In the genomic region with DNA sequence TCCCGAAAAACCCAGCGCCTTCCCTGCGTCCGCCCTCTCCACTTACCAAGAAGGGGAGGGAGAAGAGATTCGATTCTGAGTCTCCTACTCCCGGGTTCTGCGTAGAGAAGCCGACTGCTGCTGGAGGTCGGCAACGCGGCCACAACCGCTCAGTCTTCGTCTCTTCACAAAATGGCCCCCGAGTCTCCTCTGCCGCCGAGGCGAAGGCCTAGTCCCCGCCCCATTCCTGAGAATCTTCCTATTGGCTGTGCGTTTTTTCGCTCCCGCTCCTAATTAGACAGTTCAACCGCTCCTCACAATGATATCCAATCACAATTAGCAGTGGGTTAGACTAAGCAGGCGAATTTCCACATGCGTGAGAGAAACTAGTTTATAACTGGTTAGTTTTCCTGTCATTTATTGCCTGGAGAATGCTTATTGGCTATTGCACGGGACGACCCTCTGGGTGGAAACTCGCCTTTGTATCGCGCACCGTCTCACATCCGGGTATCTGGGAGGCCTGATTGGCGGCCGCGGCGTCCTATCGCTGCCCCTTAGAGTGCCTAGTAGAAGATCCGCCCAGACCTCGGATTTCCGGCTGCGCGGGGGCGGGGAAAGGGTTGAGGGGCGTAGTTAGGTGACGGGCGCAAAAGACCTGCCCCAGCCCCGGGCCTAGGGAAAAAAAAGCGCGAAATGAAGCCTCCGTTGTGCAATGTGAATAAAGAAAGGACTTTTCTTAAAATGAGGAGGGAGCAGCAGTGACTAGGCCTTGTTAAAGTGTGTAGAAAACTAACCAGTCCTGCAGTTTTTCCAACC, we compare ENCODE assay signal across 8 cellular contexts. TPM values are rescaled to one million over a fixed set of nuclear protein-coding genes. Genes with fewer than 3 reads are reported as not detected.
DNase-seq lines count a peak whose midpoint lies in the region; ATAC-seq, FAIRE-seq and TF ChIP-seq lines count a peak whose summit lies in the region.

HNRNPC (minus strand) TSS at position 191 of the 795 bp plus-strand sequence. CDS start 35,249 bp downstream, outside the sequence.

- peaks cover 9% of the 10 kb centered on the region for H3K4me1 Mint-ChIP-seq in astrocyte (ENCODE audit: low read depth, unreplicated experiment)

- H3K36me3 Mint-ChIP-seq in astrocyte (ENCODE audit: low read depth, unreplicated experiment): peaks cover 15% of the 10 kb centered on the region

- H3K9me3 ChIP-seq in astrocyte (ENCODE audit: insufficient read depth, low read depth, low read length) (no peaks in the 10 kb centered on the region), right cardiac atrium (ENCODE audit: control insufficient read depth, low read length) (no peaks in the 10 kb centered on the region), uterus (no peaks in the 10 kb centered on the region)

- ATAC-seq in GM18505 (IDR thresholded peaks at IDR 0.05; ENCODE audit: unreplicated experiment) (peak; percentile 90), HG02973 (IDR thresholded peaks at IDR 0.05; ENCODE audit: unreplicated experiment) (peak; percentile 90), right cardiac atrium (peak; percentile 99)

- H3K27me3 ChIP-seq in astrocyte (ENCODE audit: insufficient read depth, low read length) (no peaks in the 10 kb centered on the region), right cardiac atrium (ENCODE audit: control insufficient read depth, insufficient read depth) (no peaks in the 10 kb centered on the region), uterus (no peaks in the 10 kb centered on the region)

- H3K4me1 ChIP-seq in astrocyte (ENCODE audit: insufficient read depth, low read length) (peaks cover 22% of the 10 kb centered on the region), right cardiac atrium (ENCODE audit: control insufficient read depth, insufficient read depth, low read length) (peaks cover 3% of the 10 kb centered on the region), uterus (peaks cover 0 to 5% of the 10 kb centered on the region in 2 donors)

- H3K9ac ChIP-seq in astrocyte (ENCODE audit: low read length): peak within 1 kb of the TSS; percentile 100

- peak within 1 kb of the TSS; percentile 100 for H3K4me3 Mint-ChIP-seq in astrocyte (ENCODE audit: unreplicated experiment)

- TF ChIP-seq POLR2A in GM18505 (IDR thresholded peaks at IDR 0.05; ENCODE audit: borderline replicate concordance, extremely low read depth, insufficient read depth, insufficient read length): peak; percentile 97
- peak; percentile 92 to 93 for TF ChIP-seq POLR2A in uterus (IDR thresholded peaks at IDR 0.05)

- H2AFZ ChIP-seq in astrocyte (ENCODE audit: low read depth, low read length): peak within 1 kb of the TSS; percentile 88

- TF ChIP-seq CTCF in astrocyte (IDR thresholded peaks at IDR 0.05; ENCODE audit: insufficient read depth, low read depth, low read length): no peak
- no peak for TF ChIP-seq CTCF in uterus (IDR thresholded peaks at IDR 0.05)

- DNase-seq in NCI-H2029 (lab: John Stamatoyannopoulos, UW): peak; percentile 99
- peak; percentile 100 for DNase-seq in T-helper 22 cell (ENCODE audit: low read depth)
- peak; percentile 100 for DNase-seq in astrocyte (ENCODE audit: low read depth)
- DNase-seq in right cardiac atrium: peak; percentile 100
- DNase-seq in pulmonary artery endothelial cell (ENCODE audit: low read depth, low spot score): peak; percentile 100
- DNase-seq in uterus: peak; percentile 100

- FAIRE-seq in astrocyte (lab: Jason Lieb, UNC): peak; percentile 86

- peaks cover 22% of the 10 kb centered on the region for H3K36me3 ChIP-seq in astrocyte (ENCODE audit: insufficient read depth, low read length)
- H3K36me3 ChIP-seq in uterus: no peaks in the 10 kb centered on the region

- H4K20me1 ChIP-seq in astrocyte (ENCODE audit: insufficient read depth, low read length): peaks cover 47% of the 10 kb centered on the region

- H3K9me3 Mint-ChIP-seq in astrocyte (ENCODE audit: unreplicated experiment): no peaks in the 10 kb centered on the region

- H3K27ac ChIP-seq in astrocyte (ENCODE audit: low read depth, low read length) (peak within 1 kb of the TSS; percentile 98), right cardiac atrium (ENCODE audit: low read length) (peak within 1 kb of the TSS; percentile 98), uterus (peak within 1 kb of the TSS; percentile 96 to 99)

- peaks cover 48% of the 10 kb centered on the region for H3K79me2 ChIP-seq in astrocyte (ENCODE audit: insufficient read depth, low read length)

- H3K4me2 ChIP-seq in astrocyte (ENCODE audit: low read length): peak within 1 kb of the TSS; percentile 98

- H3K4me3 ChIP-seq in astrocyte (ENCODE audit: insufficient read depth, low read depth, low read length): peak within 1 kb of the TSS; percentile 100
- peak within 1 kb of the TSS; percentile 100 for H3K4me3 ChIP-seq in right cardiac atrium (ENCODE audit: low read length)
- peak within 1 kb of the TSS; percentile 67 to 90 for H3K4me3 ChIP-seq in uterus

- no peaks in the 10 kb centered on the region for H3K27me3 Mint-ChIP-seq in astrocyte (ENCODE audit: low read depth, unreplicated experiment)

- intact Hi-C loops in right cardiac atrium (cut with DNase I): no loop called here
- intact Hi-C loops in uterus (cut with DNase I; ENCODE audit: low total_unique reads): no loop called here

- under 1% methylated on average over 49 of the region's 49 CpGs for WGBS in right cardiac atrium

- peak within 1 kb of the TSS; percentile 100 for H3K27ac Mint-ChIP-seq in astrocyte (ENCODE audit: unreplicated experiment)

RNA-seq across cellular contexts. Expression of gene HNRNPC, which starts in this region (rescaled TPM):
- 525 and 536 TPM in 2 replicates for total RNA-seq in astrocyte
- 100 to 1,000 TPM; 241 to 308 (median 289) TPM for total RNA-seq in right cardiac atrium
- polyA plus RNA-seq in right cardiac atrium: 334 TPM
- total RNA-seq in pulmonary artery endothelial cell: 905 and 1,085 TPM in 2 replicates
- 100 to 1,000 TPM; 378 to 599 (median 531) TPM for total RNA-seq in uterus

Comparison
In these comparisons a context has a peak if more than half of its experiments do, and no peak if none do; other contexts are left out.
1. Peak in every context shown above with its lines: DNase-seq, ATAC-seq, H3K4me3 ChIP-seq and H3K27ac ChIP-seq.